In the genomic region with DNA sequence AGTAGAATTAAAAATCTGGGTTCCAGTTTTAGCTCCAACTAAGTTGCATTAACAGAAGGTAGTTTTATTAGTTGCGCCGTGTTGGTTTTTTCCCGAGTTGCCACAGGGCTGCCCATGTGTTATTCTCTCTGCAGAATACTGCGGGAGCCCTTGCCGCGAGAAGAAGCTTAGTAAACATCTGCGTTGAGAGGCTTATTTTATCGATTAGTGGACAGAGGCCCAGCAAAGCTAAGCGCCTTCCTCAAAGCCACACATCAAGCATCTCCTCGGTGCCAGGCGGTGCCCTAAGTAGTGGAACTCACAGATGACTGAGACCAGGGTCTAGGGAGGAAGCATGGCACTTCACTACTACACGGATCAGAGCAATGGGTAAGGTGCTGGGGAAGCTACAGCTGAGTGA, we compare ENCODE assay signal across 2 cellular contexts.
TF ChIP-seq lines count a peak whose summit lies in the region.

No MANE protein-coding gene starts in this region.

TF ChIP-seq in GM23338, 12 proteins besides CTCF, POLR2A, EP300 and RAD21 (continues in another document):
- TF ChIP-seq POLR2AphosphoS5 (IDR thresholded peaks at IDR 0.05; ENCODE audit: low read depth) = no peak
- TF ChIP-seq ZNF114 (CRISPR knock-in tag; IDR thresholded peaks at IDR 0.05) = no peak
- no peak for TF ChIP-seq REST (IDR thresholded peaks at IDR 0.05; ENCODE audit: unreplicated experiment)
- TF ChIP-seq JUNB (IDR thresholded peaks at IDR 0.05; ENCODE audit: unreplicated experiment) = no peak
- TF ChIP-seq EZH2phosphoT487 (IDR thresholded peaks at IDR 0.05; ENCODE audit: unreplicated experiment) = no peak
- TF ChIP-seq, protein P1, sequence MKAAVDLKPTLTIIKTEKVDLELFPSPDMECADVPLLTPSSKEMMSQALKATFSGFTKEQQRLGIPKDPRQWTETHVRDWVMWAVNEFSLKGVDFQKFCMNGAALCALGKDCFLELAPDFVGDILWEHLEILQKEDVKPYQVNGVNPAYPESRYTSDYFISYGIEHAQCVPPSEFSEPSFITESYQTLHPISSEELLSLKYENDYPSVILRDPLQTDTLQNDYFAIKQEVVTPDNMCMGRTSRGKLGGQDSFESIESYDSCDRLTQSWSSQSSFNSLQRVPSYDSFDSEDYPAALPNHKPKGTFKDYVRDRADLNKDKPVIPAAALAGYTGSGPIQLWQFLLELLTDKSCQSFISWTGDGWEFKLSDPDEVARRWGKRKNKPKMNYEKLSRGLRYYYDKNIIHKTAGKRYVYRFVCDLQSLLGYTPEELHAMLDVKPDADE (IDR thresholded peaks at IDR 0.05) = no peak
- no peak for TF ChIP-seq EZH2 (IDR thresholded peaks at IDR 0.05; ENCODE audit: low read depth, unreplicated experiment)
- no peak for TF ChIP-seq CREB1 (CRISPR knock-in tag; IDR thresholded peaks at IDR 0.05; ENCODE audit: low read depth)
- TF ChIP-seq STAT1 (IDR thresholded peaks at IDR 0.05; ENCODE audit: unreplicated experiment) = no peak
- no peak for TF ChIP-seq NANOG (IDR thresholded peaks at IDR 0.05; ENCODE audit: borderline replicate concordance)

TF ChIP-seq in H1, 55 proteins besides CTCF, POLR2A, EP300 and RAD21:
- TF ChIP-seq CHD2 (IDR thresholded peaks at IDR 0.05; ENCODE audit: low read length) (no peak), SP1 (IDR thresholded peaks at IDR 0.05; ENCODE audit: low read depth, low read length) (no peak), RFX5 (IDR thresholded peaks at IDR 0.05; ENCODE audit: borderline replicate concordance, low read depth, low read length) (no peak), BCL11A (IDR thresholded peaks at IDR 0.05; ENCODE audit: low read depth in 2 of 2, low read length in 2 of 2) (no peak), POLR2AphosphoS5 (IDR thresholded peaks at IDR 0.05; ENCODE audit: low read depth, low read length) (no peak), RXRA (IDR thresholded peaks at IDR 0.05; ENCODE audit: insufficient read depth, low read depth, low read length) (no peak), EGR1 (IDR thresholded peaks at IDR 0.05; ENCODE audit: borderline replicate concordance, low read depth, low read length) (no peak), SP4 (IDR thresholded peaks at IDR 0.05; ENCODE audit: low read length) (no peak), EZH2 (IDR thresholded peaks at IDR 0.05; ENCODE audit: low read depth, low read length, severe bottlenecking) (no peak), MAFK (IDR thresholded peaks at IDR 0.05; ENCODE audit: low read depth, low read length) (no peak), SIN3A (conservative IDR thresholded peaks at IDR 0.05 in 1 of 2, IDR thresholded peaks at IDR 0.05 in 1 of 2; ENCODE audit: low read depth in 1 of 2, low read length in 2 of 2) (no peak), ASH2L (IDR thresholded peaks at IDR 0.05; ENCODE audit: low read length) (no peak), NRF1 (IDR thresholded peaks at IDR 0.05; ENCODE audit: low read depth, low read length) (no peak), SP2 (IDR thresholded peaks at IDR 0.05; ENCODE audit: low read length) (no peak), NANOG (IDR thresholded peaks at IDR 0.05; ENCODE audit: insufficient read depth, low read depth, low read length, poor library complexity, severe bottlenecking) (no peak), ZNF274 (IDR thresholded peaks at IDR 0.05; ENCODE audit: borderline replicate concordance, extremely low read depth, low read length) (no peak)
- TF ChIP-seq, protein P2, sequence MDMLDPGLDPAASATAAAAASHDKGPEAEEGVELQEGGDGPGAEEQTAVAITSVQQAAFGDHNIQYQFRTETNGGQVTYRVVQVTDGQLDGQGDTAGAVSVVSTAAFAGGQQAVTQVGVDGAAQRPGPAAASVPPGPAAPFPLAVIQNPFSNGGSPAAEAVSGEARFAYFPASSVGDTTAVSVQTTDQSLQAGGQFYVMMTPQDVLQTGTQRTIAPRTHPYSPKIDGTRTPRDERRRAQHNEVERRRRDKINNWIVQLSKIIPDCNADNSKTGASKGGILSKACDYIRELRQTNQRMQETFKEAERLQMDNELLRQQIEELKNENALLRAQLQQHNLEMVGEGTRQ (IDR thresholded peaks at IDR 0.05; ENCODE audit: low read length) = no peak
